ENCODE assay signal across 8 cellular contexts in the genomic region with DNA sequence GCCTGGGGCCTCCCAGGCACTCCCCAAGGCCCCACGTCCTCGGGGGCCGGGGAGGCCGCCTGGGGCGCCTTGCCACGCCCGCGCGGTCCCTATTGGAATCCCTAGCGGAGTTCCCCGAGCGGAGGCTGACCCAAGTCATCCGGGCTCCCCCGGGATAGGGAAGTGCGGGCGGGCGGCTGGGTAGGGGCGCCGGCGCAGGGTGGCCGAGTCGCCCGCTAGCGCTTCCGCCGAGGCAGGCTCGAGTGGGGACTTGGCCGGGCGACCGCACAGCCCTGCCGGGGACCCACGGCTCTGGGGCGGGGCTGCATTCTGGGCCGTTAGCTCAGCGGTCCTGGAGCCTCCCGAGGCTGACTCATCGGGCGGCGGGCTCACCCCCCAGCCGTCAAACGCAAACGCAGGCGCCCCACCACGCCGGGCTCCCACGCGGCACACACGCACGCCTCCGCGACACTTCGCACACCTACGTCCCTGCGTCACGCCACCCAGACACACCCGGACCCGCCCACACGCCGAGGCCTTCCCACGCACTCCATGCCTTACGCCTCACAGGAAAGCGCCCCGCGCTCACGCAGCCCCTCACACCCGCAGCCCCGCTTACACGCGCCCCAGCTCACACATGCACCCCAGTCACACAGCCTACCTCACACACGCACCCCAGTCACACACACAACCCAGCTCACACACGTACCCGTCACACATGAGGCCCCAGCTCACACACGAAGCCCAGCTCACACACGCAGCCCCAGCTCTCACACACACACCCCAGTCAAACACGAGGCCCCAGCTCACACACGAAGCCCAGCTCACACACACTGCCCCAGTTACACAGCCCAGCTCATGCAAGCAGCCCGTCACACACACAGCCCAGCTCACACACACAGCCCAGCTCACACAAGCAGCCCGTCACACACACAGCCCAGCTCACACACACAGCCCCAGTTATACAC. TPM values are rescaled to one million over a fixed set of nuclear protein-coding genes. Genes with fewer than 3 reads are reported as not detected.
A peak's percentile ranks its signal among the peaks of the same experiment; 100 is the strongest.
DNase-seq lines count a peak whose midpoint lies in the region; ATAC-seq, FAIRE-seq and TF ChIP-seq lines count a peak whose summit lies in the region.

No MANE protein-coding gene starts in this region.

- peaks cover 0 to 3% (median 0%) of the 10 kb centered on the region in 3 donors for H3K36me3 Mint-ChIP-seq in CD8-positive, alpha-beta memory T cell

- no peak for ATAC-seq in GM18498 (IDR thresholded peaks at IDR 0.05; ENCODE audit: unreplicated experiment)

- peaks cover 21 to 28% (median 23%) of the 10 kb centered on the region in 3 donors for H3K4me1 Mint-ChIP-seq in CD8-positive, alpha-beta memory T cell

- TF ChIP-seq CTCF in endothelial cell of umbilical vein (IDR thresholded peaks at IDR 0.05; ENCODE audit: extremely low read depth in 1 of 2, insufficient read depth in 1 of 2, low read depth in 1 of 2, low read length in 2 of 2) = no peak

- DNase-seq in CD8-positive, alpha-beta memory T cell = peak; percentile 81 to 93 (median 90)
- peak; percentile 60 for DNase-seq in MV-4-11 (lab: John Stamatoyannopoulos, UW)
- peak; percentile 78 for DNase-seq in activated CD8-positive, alpha-beta memory T cell treated with anti-CD3 and anti-CD28 coated beads, Interleukin-2, amount 50 U/mL, for 48 hours
- DNase-seq in endothelial cell of umbilical vein (ENCODE audit: low read depth, low spot score) = peak; percentile 65
- DNase-seq in middle frontal gyrus (ENCODE audit: extremely low spot score, low spot score) = peak; percentile 9
- DNase-seq in stimulated activated CD8-positive, alpha-beta memory T cell treated with anti-CD3 and anti-CD28 coated beads, Interleukin-2, amount 100 ng/mL, for 1 hour (ENCODE audit: low read depth in 2 of 2) = peak; percentile 69 to 81
- no peak for DNase-seq in NCI-H1694 treated with DMSO at 0.1 percent for 48 hours (lab: John Stamatoyannopoulos, UW)

- H3K9me1 ChIP-seq in endothelial cell of umbilical vein (replicated peaks; ENCODE audit: control insufficient read depth, extremely low read depth, insufficient read depth, low read length) = no peaks in the 10 kb centered on the region

- peak overlapping the region; percentile 62 for H3K4me3 ChIP-seq in CD8-positive, alpha-beta memory T cell (ENCODE audit: low read length)
- peak overlapping the region; percentile 68 to 76 (median 71) for H3K4me3 ChIP-seq in endothelial cell of umbilical vein (replicated peaks in 1 of 3; ENCODE audit: insufficient read depth in 1 of 3, low read depth in 1 of 3, low read length in 3 of 3)

- intact Hi-C loops in endothelial cell of umbilical vein (cut with micrococcal nuclease) = loop anchor here (2.0 kb wide), 1 partner anchor 28 kb away; no protein-coding TSS in a partner anchor

- FAIRE-seq in endothelial cell of umbilical vein (lab: Jason Lieb, UNC) = peak; percentile 74

- POLR2A ChIA-PET in CD8-positive, alpha-beta memory T cell (lab: Charles Lee) = no interaction called here
- POLR2A ChIA-PET in endothelial cell of umbilical vein (lab: Charles Lee) = interaction anchor here (0.5 to 4.1 kb wide), 4 partner anchors 9 to 73 kb away, joined by 3 to 29 read pairs (median 10); no protein-coding TSS in a partner anchor

- no peak overlapping the region for H2AFZ ChIP-seq in endothelial cell of umbilical vein (ENCODE audit: low read depth, low read length)

- H3K9me3 ChIP-seq in CD8-positive, alpha-beta memory T cell (ENCODE audit: low read length) = no peaks in the 10 kb centered on the region
- H3K9me3 ChIP-seq in endothelial cell of umbilical vein (replicated peaks; ENCODE audit: control insufficient read depth, insufficient read depth, low read length) = no peaks in the 10 kb centered on the region

- H3K4me2 ChIP-seq in endothelial cell of umbilical vein (ENCODE audit: insufficient read depth, low read length) = peak overlapping the region; percentile 86

- H3K27ac Mint-ChIP-seq in CD8-positive, alpha-beta memory T cell = peak overlapping the region; percentile 78 to 98 (median 92)

- no peaks in the 10 kb centered on the region for H3K9me3 Mint-ChIP-seq in CD8-positive, alpha-beta memory T cell

- CTCF ChIA-PET in CD8-positive, alpha-beta memory T cell (lab: Charles Lee) = interaction anchor here (1.0 to 7.7 kb wide), 10 partner anchors 8 to 463 kb away, joined by 3 to 57 read pairs (median 4); a partner anchor contains a TSS
- CTCF ChIA-PET in endothelial cell of umbilical vein (lab: Charles Lee) = interaction anchor here (1.0 to 9.3 kb wide), 9 partner anchors 8 to 50 kb away, joined by 3 to 138 read pairs (median 7); no protein-coding TSS in a partner anchor

- H3K27ac ChIP-seq in CD8-positive, alpha-beta memory T cell (ENCODE audit: low read depth, low read length) = peak overlapping the region; percentile 69
- H3K27ac ChIP-seq in endothelial cell of umbilical vein (ENCODE audit: insufficient read depth, low read depth, low read length) = peak overlapping the region; percentile 80

- no peaks in the 10 kb centered on the region for H3K27me3 ChIP-seq in CD8-positive, alpha-beta memory T cell (ENCODE audit: insufficient read depth, low read length, poor library complexity, severe bottlenecking)
- no peaks in the 10 kb centered on the region for H3K27me3 ChIP-seq in endothelial cell of umbilical vein (ENCODE audit: control insufficient read depth in 2 of 2, insufficient read depth in 2 of 2, low read length in 2 of 2)

- H3K4me3 Mint-ChIP-seq in CD8-positive, alpha-beta memory T cell = peak overlapping the region; percentile 76 to 95 (median 83)

- H4K20me1 ChIP-seq in endothelial cell of umbilical vein (replicated peaks; ENCODE audit: control insufficient read depth, extremely low read depth, insufficient read depth, low read length) = no peaks in the 10 kb centered on the region

- peak overlapping the region; percentile 89 for H3K9ac ChIP-seq in endothelial cell of umbilical vein (replicated peaks; ENCODE audit: extremely low read depth, insufficient read depth, low read length)

- dilution Hi-C loops in endothelial cell of umbilical vein (cut with MboI; ENCODE audit: extremely low pct_ligation_motif_present, low sequenced_read_pairs) = no loop called here

- peaks cover 22% of the 10 kb centered on the region for H3K4me1 ChIP-seq in CD8-positive, alpha-beta memory T cell (ENCODE audit: insufficient read depth, low read length)
- H3K4me1 ChIP-seq in endothelial cell of umbilical vein (ENCODE audit: control insufficient read depth, extremely low read depth, insufficient read depth, low read length) = peaks cover 45% of the 10 kb centered on the region

- peaks cover 35% of the 10 kb centered on the region for H3K79me2 ChIP-seq in endothelial cell of umbilical vein (ENCODE audit: control insufficient read depth, insufficient read depth, low read length)

- peaks cover 0 to 2% of the 10 kb centered on the region in 2 donors for H3K27me3 Mint-ChIP-seq in CD8-positive, alpha-beta memory T cell

- TF ChIP-seq POLR2A in endothelial cell of umbilical vein (IDR thresholded peaks at IDR 0.05; ENCODE audit: low read depth, low read length) = peak; percentile 15

- BruUV-seq in endothelial cell of umbilical vein (replicated peaks; lab: Mats Ljungman, UMichigan) = TSS peak; percentile 1

- no peaks in the 10 kb centered on the region for H3K36me3 ChIP-seq in CD8-positive, alpha-beta memory T cell (ENCODE audit: insufficient read depth, low read length)
- H3K36me3 ChIP-seq in endothelial cell of umbilical vein (ENCODE audit: control insufficient read depth in 2 of 2, extremely low read depth in 1 of 2, insufficient read depth in 2 of 2, low read length in 2 of 2) = peaks cover 0 to under 1% of the 10 kb centered on the region in 2 experiments

TF ChIP-seq in endothelial cell of umbilical vein, 7 proteins besides CTCF, POLR2A, EP300 and RAD21 (continues in another document):
- TF ChIP-seq MYC (IDR thresholded peaks at IDR 0.05; ENCODE audit: low read depth, low read length) (no peak), POLR2AphosphoS5 (IDR thresholded peaks at IDR 0.05; ENCODE audit: insufficient read depth, low read depth, low read length) (peak; percentile 87), GATA2 (IDR thresholded peaks at IDR 0.05; ENCODE audit: insufficient read depth, insufficient read length, low read depth, low read length) (no peak), JUN (IDR thresholded peaks at IDR 0.05; ENCODE audit: borderline replicate concordance, insufficient read depth, insufficient read length, low read depth) (no peak)

RNA-seq across cellular contexts. Expression of a gene that starts 1.1 kb away (rescaled TPM):
- total RNA-seq in CD8-positive, alpha-beta memory T cell = 1 to 10 TPM; 1.9 to 2.4 TPM
- 0.82 TPM for polyA plus RNA-seq in CD8-positive, alpha-beta memory T cell
- 183 and 227 TPM in 2 replicates for total RNA-seq in endothelial cell of umbilical vein
- 99.7 and 109 TPM in 2 replicates for polyA plus RNA-seq in endothelial cell of umbilical vein
- 69.9 and 75.8 TPM in 2 replicates for polyA plus RNA-seq in endothelial cell of umbilical vein (2011; cell fraction: cytosol; rRNA removed)
- 320 and 340 TPM in 2 replicates for polyA plus RNA-seq in endothelial cell of umbilical vein (2011; cell fraction: nucleus; rRNA removed)
- 99.4 and 105 TPM in 2 replicates for polyA plus RNA-seq in endothelial cell of umbilical vein (2012)
- 149 and 151 TPM in 2 replicates for polyA minus RNA-seq in endothelial cell of umbilical vein
- 4.6 TPM for polyA minus RNA-seq in endothelial cell of umbilical vein (2011; cell fraction: cytosol; rRNA and poly(A)+ RNA removed)
- 155 and 169 TPM in 2 replicates for polyA minus RNA-seq in endothelial cell of umbilical vein (2011; cell fraction: nucleus; rRNA and poly(A)+ RNA removed)

RNA-seq across cellular contexts. Expression of a gene that starts 36.3 kb away (rescaled TPM):
- total RNA-seq in CD8-positive, alpha-beta memory T cell = 100 to 1,000 TPM; 149 to 154 TPM
- polyA plus RNA-seq in CD8-positive, alpha-beta memory T cell = 148 TPM
- 168 and 172 TPM in 2 replicates for total RNA-seq in endothelial cell of umbilical vein
- 180 and 188 TPM in 2 replicates for polyA plus RNA-seq in endothelial cell of umbilical vein
- polyA plus RNA-seq in endothelial cell of umbilical vein (2011; cell fraction: cytosol; rRNA removed) = 184 and 190 TPM in 2 replicates
- 83.4 and 98.1 TPM in 2 replicates for polyA plus RNA-seq in endothelial cell of umbilical vein (2011; cell fraction: nucleus; rRNA removed)
- polyA plus RNA-seq in endothelial cell of umbilical vein (2012) = 138 and 176 TPM in 2 replicates
- 185 and 191 TPM in 2 replicates for polyA minus RNA-seq in endothelial cell of umbilical vein
- polyA minus RNA-seq in endothelial cell of umbilical vein (2011; cell fraction: cytosol; rRNA and poly(A)+ RNA removed) = 49.5 TPM
- 38.0 and 59.9 TPM in 2 replicates for polyA minus RNA-seq in endothelial cell of umbilical vein (2011; cell fraction: nucleus; rRNA and poly(A)+ RNA removed)

RNA-seq across cellular contexts. Expression of a gene that starts 42.8 kb away (rescaled TPM):
- 10 to 100 TPM; 29.5 to 30.1 TPM for total RNA-seq in CD8-positive, alpha-beta memory T cell
- 7.4 TPM for polyA plus RNA-seq in CD8-positive, alpha-beta memory T cell
- 16.7 and 17.0 TPM in 2 replicates for total RNA-seq in endothelial cell of umbilical vein
- 26.5 and 28.7 TPM in 2 replicates for polyA plus RNA-seq in endothelial cell of umbilical vein
- polyA plus RNA-seq in endothelial cell of umbilical vein (2011; cell fraction: cytosol; rRNA removed) = 30.0 and 32.2 TPM in 2 replicates
- 31.6 and 32.7 TPM in 2 replicates for polyA plus RNA-seq in endothelial cell of umbilical vein (2011; cell fraction: nucleus; rRNA removed)
- 21.6 and 26.2 TPM in 2 replicates for polyA plus RNA-seq in endothelial cell of umbilical vein (2012)
- 24.4 and 30.5 TPM in 2 replicates for polyA minus RNA-seq in endothelial cell of umbilical vein
- polyA minus RNA-seq in endothelial cell of umbilical vein (2011; cell fraction: cytosol; rRNA and poly(A)+ RNA removed) = 9.1 TPM
- 7.5 and 11.7 TPM in 2 replicates for polyA minus RNA-seq in endothelial cell of umbilical vein (2011; cell fraction: nucleus; rRNA and poly(A)+ RNA removed)

Comparison
In these comparisons a context has a peak if more than half of its experiments do, and no peak if none do; other contexts are left out.
1. RNA of a gene that starts 1.1 kb away (total RNA-seq): 183 to 227 TPM in endothelial cell of umbilical vein; 1.9 to 2.4 TPM in CD8-positive, alpha-beta memory T cell; every median in the first group is over 10 times any median in the second.